In the genomic region with DNA sequence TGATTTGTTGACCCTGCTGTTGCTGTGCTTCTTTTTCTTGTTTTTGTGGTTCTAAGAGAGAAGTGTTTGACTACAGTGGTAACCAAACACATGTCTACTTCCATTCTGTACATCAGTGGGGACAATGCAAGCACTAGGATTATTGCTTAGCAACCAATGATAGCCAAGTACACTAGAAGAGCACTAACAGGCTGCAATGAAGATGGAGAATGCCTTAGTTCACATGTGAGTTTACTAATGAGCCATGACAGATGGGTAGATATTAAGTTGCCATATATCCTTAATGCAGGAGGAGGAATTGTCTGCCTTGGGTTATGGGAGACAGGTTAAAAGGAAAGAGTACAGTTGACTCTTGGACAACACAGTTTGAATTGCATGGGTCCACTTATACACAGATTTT, we compare ENCODE assay signal across 1 cellular context.
TF ChIP-seq lines count a peak whose summit lies in the region.

No MANE protein-coding gene starts in this region.

TF ChIP-seq in endothelial cell of umbilical vein, 7 proteins besides CTCF, POLR2A, EP300 and RAD21 (continued from another document):
- TF ChIP-seq MAX (IDR thresholded peaks at IDR 0.05; ENCODE audit: insufficient read depth, insufficient read length) (no peak), POLR2AphosphoS5 (IDR thresholded peaks at IDR 0.05; ENCODE audit: insufficient read depth, low read depth, low read length) (no peak), MYC (IDR thresholded peaks at IDR 0.05; ENCODE audit: low read depth, low read length) (no peak), GATA2 (IDR thresholded peaks at IDR 0.05; ENCODE audit: insufficient read depth, insufficient read length, low read depth, low read length) (no peak), EZH2 (IDR thresholded peaks at IDR 0.05; ENCODE audit: borderline replicate concordance, low read depth, low read length, severe bottlenecking) (no peak), JUN (IDR thresholded peaks at IDR 0.05; ENCODE audit: borderline replicate concordance, insufficient read depth, insufficient read length, low read depth) (no peak)
TF ChIP-seq in endothelial cell of umbilical vein: peak in this region for 0.
